Comparison of ENCODE assay signal across 12 cellular contexts in genomic region chr2:218394298-218395089, GRCh38. TPM values are rescaled to one million over a fixed set of nuclear protein-coding genes. Genes with fewer than 3 reads are reported as not detected.
DNase-seq lines count a peak whose midpoint lies in the region; ATAC-seq and TF ChIP-seq lines count a peak whose summit lies in the region.
"Had no signal": no experiment of that assay in that cellular context is flagged by ENCODE, and none has a peak within 500 bp of the region (broad histone marks: within the 10 kb centered on the region; RNA-seq: fewer than 3 reads in every experiment).

No MANE protein-coding gene starts in this region.

- intact Hi-C loops in IMR-90 (cut with micrococcal nuclease): no loop called here
- intact Hi-C loops in ovary (cut with DNase I): loop anchor here (5.0 to 10.0 kb wide), 4 partner anchors 92 to 210 kb away; partner anchors contain the start of gene TMBIM1 (in 1 of the 4)
- intact Hi-C loops in PC-3 (cut with micrococcal nuclease): loop anchor here (5.0 kb wide), 2 partner anchors 107 to 173 kb away; partner anchors contain the start of genes CNOT9 and USP37

- no peak for ATAC-seq in IMR-90 (ENCODE audit: low read depth)
- no peak for ATAC-seq in PC-3
- ATAC-seq: body of pancreas had no signal

- peaks cover 0 to 13% of the 10 kb centered on the region in 2 donors for H3K27me3 Mint-ChIP-seq in CD8-positive, alpha-beta memory T cell

- H2AK9ac ChIP-seq in IMR-90 (replicated peaks; ENCODE audit: low read depth, low read length, poor library complexity): peak overlapping the region; percentile 71

- no peak overlapping the region for H2BK5ac ChIP-seq in IMR-90 (ENCODE audit: low read depth, low read length, poor library complexity, severe bottlenecking)

- no peaks in the 10 kb centered on the region for H3K27me3 ChIP-seq in CD8-positive, alpha-beta memory T cell (ENCODE audit: insufficient read depth, low read length, poor library complexity, severe bottlenecking)
- no peaks in the 10 kb centered on the region for H3K27me3 ChIP-seq in IMR-90 (ENCODE audit: control insufficient read depth, insufficient read depth, low read length)
- H3K27me3 ChIP-seq in ovary: no peaks in the 10 kb centered on the region
- H3K27me3 ChIP-seq in PC-3 (ENCODE audit: low read length): no peaks in the 10 kb centered on the region
- H3K27me3 ChIP-seq: body of pancreas had no signal

- H3K9ac ChIP-seq in IMR-90 (ENCODE audit: low read depth, low read length): no peak overlapping the region
- no peak overlapping the region for H3K9ac ChIP-seq in PC-3 (ENCODE audit: low read length)

- H3K79me1 ChIP-seq in IMR-90 (ENCODE audit: low read depth in 1 of 2, low read length in 2 of 2): peaks cover 6 to 13% of the 10 kb centered on the region in 2 experiments; a peak in 3 of 4 replicates

- H3K14ac ChIP-seq in IMR-90 (replicated peaks; ENCODE audit: low read depth, low read length): no peak overlapping the region

- H3K4me3 ChIP-seq in CD8-positive, alpha-beta memory T cell (ENCODE audit: low read length): no peak overlapping the region
- H3K4me3 ChIP-seq in IMR-90 (ENCODE audit: insufficient read depth, low read depth, low read length) (no peak overlapping the region), choroid plexus epithelial cell (ENCODE audit: low read depth, low read length) (no peak overlapping the region), ovary (no peak overlapping the region), PC-3 (ENCODE audit: low read length) (no peak overlapping the region)
- H3K4me3 ChIP-seq: body of pancreas had no signal

- DNase-seq in CD8-positive, alpha-beta memory T cell: peak in 1 of 5 donors; percentile 68
- DNase-seq in IMR-90 (no peak), choroid plexus epithelial cell (ENCODE audit: low read depth) (peak; percentile 31), ovary (peak; percentile 43 to 65 (median 61)), dermis blood vessel endothelial cell (no peak), PC-3 (no peak), hepatic stellate cell (ENCODE audit: low spot score) (no peak)
- DNase-seq: DMS79, NCI-H1436 had no signal

- TF ChIP-seq CTCF in IMR-90 (conservative IDR thresholded peaks at IDR 0.05; ENCODE audit: low read depth, low read length) (no peak), choroid plexus epithelial cell (conservative IDR thresholded peaks at IDR 0.05; ENCODE audit: low read depth, low read length) (no peak), ovary (IDR thresholded peaks at IDR 0.05) (no peak), PC-3 (conservative IDR thresholded peaks at IDR 0.05; ENCODE audit: low read depth, low read length) (no peak)

- no peak overlapping the region for H2BK20ac ChIP-seq in IMR-90 (ENCODE audit: low read depth, low read length)

- no peak for TF ChIP-seq POLR2A in IMR-90 (IDR thresholded peaks at IDR 0.05; ENCODE audit: low read depth, low read length)
- TF ChIP-seq POLR2A in ovary (IDR thresholded peaks at IDR 0.05): no peak

- no peak overlapping the region; a peak in 1 of 4 replicates for H4K8ac ChIP-seq in IMR-90 (ENCODE audit: low read depth in 2 of 2, low read length in 2 of 2)

- H4K20me1 ChIP-seq in IMR-90 (ENCODE audit: insufficient read depth, low read length) (no peaks in the 10 kb centered on the region), PC-3 (ENCODE audit: low read length) (no peaks in the 10 kb centered on the region)

- H3K79me2 ChIP-seq in PC-3 (ENCODE audit: low read length): peaks cover 19% of the 10 kb centered on the region

- no peaks in the 10 kb centered on the region for H3K9me3 Mint-ChIP-seq in CD8-positive, alpha-beta memory T cell

- in situ Hi-C loops in IMR-90 (cut with MboI; ENCODE audit: low sequenced_read_pairs): loop anchor here (10.0 kb wide), 1 partner anchor 120 kb away; the partner anchor contains the start of genes AAMP and PNKD

- H2AK5ac ChIP-seq in IMR-90 (ENCODE audit: low read depth, low read length): peak overlapping the region; percentile 40; the same call in 1 of the 2 replicates

- no peak overlapping the region for H3K56ac ChIP-seq in IMR-90 (ENCODE audit: extremely low read depth, insufficient read depth, low read length)

- H4K91ac ChIP-seq in IMR-90 (ENCODE audit: insufficient read depth, low read depth, low read length): peak overlapping the region; percentile 16; the same call in 1 of the 2 replicates

- no TSS peak for BruUV-seq in IMR-90 (replicated peaks; lab: Mats Ljungman, UMichigan)
- no TSS peak for BruUV-seq in PC-3 (replicated peaks; lab: Mats Ljungman, UMichigan)

- no peaks in the 10 kb centered on the region for H3K36me3 ChIP-seq in CD8-positive, alpha-beta memory T cell (ENCODE audit: insufficient read depth, low read length)
- H3K36me3 ChIP-seq in IMR-90 (ENCODE audit: control insufficient read depth, insufficient read depth, low read length) (no peaks in the 10 kb centered on the region), ovary (no peaks in the 10 kb centered on the region), PC-3 (ENCODE audit: low read depth, low read length) (no peaks in the 10 kb centered on the region)

- H4K5ac ChIP-seq in IMR-90 (ENCODE audit: low read depth, low read length): no peak overlapping the region

- H3K4me2 ChIP-seq in IMR-90 (ENCODE audit: low read depth, low read length) (no peak overlapping the region), PC-3 (ENCODE audit: low read length) (no peak overlapping the region)

- H3K4me1 Mint-ChIP-seq in CD8-positive, alpha-beta memory T cell: peaks cover 41 to 56% (median 46%) of the 10 kb centered on the region in 3 donors

- H2AFZ ChIP-seq in IMR-90 (replicated peaks; ENCODE audit: low read length, poor library complexity) (no peak overlapping the region), PC-3 (ENCODE audit: low read length) (no peak overlapping the region)

- WGBS in IMR-90 (ENCODE audit: extremely low coverage in 2 of 2, insufficient read length in 1 of 2), 2 experiments: 100% methylated on average over 2 of the region's 13 CpGs; no CpG with 5 or more reads in 1 of the 2 experiments
- WGBS in ovary, 3 donors: 84 to 88% (median 84%) methylated on average over 13 of the region's 13 CpGs

- H3K27ac Mint-ChIP-seq in CD8-positive, alpha-beta memory T cell: peak overlapping the region; percentile 36 to 100 (median 74)

- dilution Hi-C loops in IMR-90 (cut with HindIII; ENCODE audit: low sequenced_read_pairs, unreplicated experiment): no loop called here

- H3K4me1 ChIP-seq in CD8-positive, alpha-beta memory T cell (ENCODE audit: insufficient read depth, low read length): peaks cover 43% of the 10 kb centered on the region
- peaks cover 21% of the 10 kb centered on the region for H3K4me1 ChIP-seq in IMR-90 (ENCODE audit: control insufficient read depth, insufficient read depth, low read length)
- peaks cover 3% of the 10 kb centered on the region for H3K4me1 ChIP-seq in ovary (ENCODE audit: insufficient read depth)
- peaks cover 31% of the 10 kb centered on the region for H3K4me1 ChIP-seq in PC-3 (ENCODE audit: insufficient read depth, low read length)

- H3K9me2 ChIP-seq in PC-3 (replicated peaks; ENCODE audit: low read length): no peaks in the 10 kb centered on the region

- no peak for TF ChIP-seq EP300 in ovary (IDR thresholded peaks at IDR 0.05)

- H2BK15ac ChIP-seq in IMR-90 (ENCODE audit: low read depth, low read length): no peak overlapping the region

- H3K9me3 ChIP-seq in CD8-positive, alpha-beta memory T cell (ENCODE audit: low read length): no peaks in the 10 kb centered on the region
- H3K9me3 ChIP-seq in IMR-90 (ENCODE audit: control insufficient read depth, insufficient read depth, low read length): no peaks in the 10 kb centered on the region
- H3K9me3 ChIP-seq in ovary: no peaks in the 10 kb centered on the region
- no peaks in the 10 kb centered on the region for H3K9me3 ChIP-seq in PC-3 (ENCODE audit: low read length)
- H3K9me3 ChIP-seq: body of pancreas had no signal

- no peak overlapping the region for H3K18ac ChIP-seq in IMR-90 (ENCODE audit: low read depth, low read length)

- peaks cover 0 to 7% (median 0%) of the 10 kb centered on the region in 3 donors for H3K36me3 Mint-ChIP-seq in CD8-positive, alpha-beta memory T cell

- H3K4ac ChIP-seq in IMR-90 (ENCODE audit: low read depth, low read length): no peak overlapping the region

- H3K27ac ChIP-seq in CD8-positive, alpha-beta memory T cell (ENCODE audit: low read depth, low read length): peak overlapping the region; percentile 64
- no peak overlapping the region for H3K27ac ChIP-seq in IMR-90 (ENCODE audit: insufficient read depth, low read length)
- no peak overlapping the region for H3K27ac ChIP-seq in ovary
- no peak overlapping the region for H3K27ac ChIP-seq in PC-3 (ENCODE audit: low read length)

- CTCF ChIA-PET in CD8-positive, alpha-beta memory T cell (lab: Charles Lee): interaction anchor here (0.8 to 6.4 kb wide), 9 partner anchors 12 to 121 kb away, joined by 3 to 63 read pairs (median 6); partner anchors contain the start of genes AAMP, CATIP, PNKD and TMBIM1
- CTCF ChIA-PET in IMR-90 (lab: Yijun Ruan, JAX) (no interaction called here), PC-3 (lab: Charles Lee) (no interaction called here)

- H3K23ac ChIP-seq in IMR-90 (ENCODE audit: low read depth, low read length): no peak overlapping the region

- H3K9me1 ChIP-seq in IMR-90 (ENCODE audit: insufficient read depth, low read length): 0 out of 2 replicates have a peak, but pooled peaks cover 2% of the 10 kb centered on the region

- H2BK120ac ChIP-seq in IMR-90 (ENCODE audit: low read depth, low read length): no peak overlapping the region

- peaks cover 8% of the 10 kb centered on the region for H3F3A ChIP-seq in PC-3 (ENCODE audit: low read length, unreplicated experiment)

- peak overlapping the region in 6 of 7 donors; percentile 4 to 81 (median 53) for H3K4me3 Mint-ChIP-seq in CD8-positive, alpha-beta memory T cell

- no peak for TF ChIP-seq RAD21 in IMR-90 (IDR thresholded peaks at IDR 0.05; ENCODE audit: low read length)

- POLR2A ChIA-PET in CD8-positive, alpha-beta memory T cell (lab: Charles Lee): interaction anchor here (0.6 to 1.4 kb wide), 5 partner anchors 10 to 124 kb away, joined by 3 to 6 read pairs (median 4); partner anchors contain the start of genes AAMP and PNKD
- POLR2A ChIA-PET in IMR-90 (lab: Charles Lee; ENCODE audit: unreplicated experiment) (no interaction called here), PC-3 (lab: Charles Lee; ENCODE audit: unreplicated experiment) (no interaction called here)

RNA-seq across cellular contexts. Expression of gene CTDSP1, which starts 5.2 kb away (rescaled TPM):
- total RNA-seq in CD8-positive, alpha-beta memory T cell: 100 to 1,000 TPM; 104 to 113 TPM
- 32.2 TPM for polyA plus RNA-seq in CD8-positive, alpha-beta memory T cell
- total RNA-seq in IMR-90 (2012; rRNA removed): 17.5 and 19.7 TPM in 2 replicates
- polyA plus RNA-seq in IMR-90 (2012; rRNA removed): 64.3 and 68.2 TPM in 2 replicates
- 61.8 and 79.5 TPM in 2 replicates for polyA plus RNA-seq in IMR-90 (2012; cell fraction: cytosol; rRNA removed)
- 64.2 and 103 TPM in 2 replicates for polyA plus RNA-seq in IMR-90 (2012; cell fraction: nucleus; rRNA removed; ENCODE audit: low replicate concordance)
- 100 to 1,000 TPM in 5 of 7 donors, 10 to 100 TPM in 2; 68.8 to 211 (median 159) TPM for total RNA-seq in ovary
- polyA plus RNA-seq in ovary: 100 to 1,000 TPM in 1 of 2 donors, 10 to 100 TPM in 1; 38.6 to 135 TPM
- total RNA-seq in dermis blood vessel endothelial cell: 103 and 110 TPM in 2 replicates
- total RNA-seq in PC-3 (2014; rRNA removed): 73.2 and 94.6 TPM in 2 replicates

RNA-seq across cellular contexts. Expression of gene SLC11A1, which starts 12.4 kb away (rescaled TPM):
- 1 to 10 TPM; 1.1 to 2.1 TPM for total RNA-seq in CD8-positive, alpha-beta memory T cell
- 0.32 TPM for polyA plus RNA-seq in CD8-positive, alpha-beta memory T cell
- total RNA-seq in IMR-90 (2012; rRNA removed) (under 0.01 TPM in 2 replicates), ovary (10 to 100 TPM in 3 of 7 donors, 1 to 10 TPM in 4; 1.0 to 28.9 (median 8.7) TPM), dermis blood vessel endothelial cell (under 0.01 and 0.05 TPM in 2 replicates), PC-3 (2014; rRNA removed) (0.17 and 0.33 TPM in 2 replicates)
- polyA plus RNA-seq in IMR-90 (2012; rRNA removed) (0.03 and 0.07 TPM in 2 replicates), ovary (1 to 10 TPM in 1 of 2 donors, under 1 TPM in 1; 0.83 to 3.0 TPM)
- 0.02 and 0.03 TPM in 2 replicates for polyA plus RNA-seq in IMR-90 (2012; cell fraction: cytosol; rRNA removed)
- 0.06 and 0.07 TPM in 2 replicates for polyA plus RNA-seq in IMR-90 (2012; cell fraction: nucleus; rRNA removed; ENCODE audit: low replicate concordance)

RNA-seq across cellular contexts. Expression of gene VIL1, which starts 24.4 kb away (rescaled TPM):
- not detected for total RNA-seq in CD8-positive, alpha-beta memory T cell
- polyA plus RNA-seq in CD8-positive, alpha-beta memory T cell: not detected
- total RNA-seq in IMR-90 (2012; rRNA removed) (not detected in 2 replicates), ovary (1 to 10 TPM in 1 of 7 donors, under 1 TPM in 1, not detected in 5; 0.38 to 1.3 TPM), dermis blood vessel endothelial cell (not detected in 2 replicates), PC-3 (2014; rRNA removed) (0.26 and 0.92 TPM in 2 replicates)
- polyA plus RNA-seq in IMR-90 (2012; rRNA removed) (not detected in 2 replicates), ovary (under 1 TPM in 1 of 2 donors, not detected in 1; 0.05 TPM)
- polyA plus RNA-seq in IMR-90 (2012; cell fraction: cytosol; rRNA removed): not detected in 2 replicates
- not detected in 2 replicates for polyA plus RNA-seq in IMR-90 (2012; cell fraction: nucleus; rRNA removed; ENCODE audit: low replicate concordance)

RNA-seq across cellular contexts. Expression of gene CATIP, which starts 37.8 kb away (rescaled TPM):
- total RNA-seq in CD8-positive, alpha-beta memory T cell: not detected
- not detected for polyA plus RNA-seq in CD8-positive, alpha-beta memory T cell
- total RNA-seq in IMR-90 (2012; rRNA removed) (not detected in 2 replicates), ovary (1 to 10 TPM in 5 of 7 donors, not detected in 2; 1.2 to 9.4 (median 1.4) TPM), dermis blood vessel endothelial cell (0.17 TPM in 1 of 2 replicates, not detected in the other), PC-3 (2014; rRNA removed) (not detected in 2 replicates)
- polyA plus RNA-seq in IMR-90 (2012; rRNA removed) (not detected in 2 replicates), ovary (under 1 TPM in 1 of 2 donors, not detected in 1; 0.12 TPM)
- polyA plus RNA-seq in IMR-90 (2012; cell fraction: cytosol; rRNA removed): not detected in 2 replicates
- polyA plus RNA-seq in IMR-90 (2012; cell fraction: nucleus; rRNA removed; ENCODE audit: low replicate concordance): not detected in 2 replicates
- total RNA-seq: mononuclear cell had no signal
- polyA plus RNA-seq: esophagus had no signal

Comparison
In these comparisons a context has a peak if more than half of its experiments do, and no peak if none do; other contexts are left out.
1. DNase-seq: peak in choroid plexus epithelial cell (single experiment) and ovary (5 of 5); none in IMR-90 (single experiment), dermis blood vessel endothelial cell (single experiment), PC-3 (single experiment) and hepatic stellate cell (single experiment).